Comparison of ENCODE assay signal across 8 cellular contexts in genomic region chr5:42718591-42718990, GRCh38. TPM values are rescaled to one million over a fixed set of nuclear protein-coding genes. Genes with fewer than 3 reads are reported as not detected.
DNase-seq lines count a peak whose midpoint lies in the region; ATAC-seq and TF ChIP-seq lines count a peak whose summit lies in the region.
"Had no signal": no experiment of that assay in that cellular context is flagged by ENCODE, and none has a peak within 500 bp of the region (broad histone marks: within the 10 kb centered on the region; RNA-seq: fewer than 3 reads in every experiment).

No MANE protein-coding gene starts in this region.

- peak; percentile 75 for DNase-seq in PC-3
- DNase-seq in mucosa of descending colon, result no peak
- no peak for DNase-seq in DMS114 treated with DMSO at 0.1 percent for 48 hours (lab: John Stamatoyannopoulos, UW; ENCODE audit: unreplicated experiment)
- no peak for DNase-seq in HUDEP-2 (lab: John Stamatoyannopoulos, UW; ENCODE audit: unreplicated experiment in 76 of 76)
- DNase-seq in trophoblast cell, result no peak
- DNase-seq: right lobe of liver had no signal

- H3K9me3 ChIP-seq in PC-3 (ENCODE audit: low read length), result no peaks in the 10 kb centered on the region
- H3K9me3 ChIP-seq in mucosa of descending colon, result no peaks in the 10 kb centered on the region
- no peaks in the 10 kb centered on the region for H3K9me3 ChIP-seq in trophoblast cell (ENCODE audit: insufficient read depth, low read depth, low read length)
- H3K9me3 ChIP-seq: right lobe of liver had no signal

- intact Hi-C loops in PC-3 (cut with micrococcal nuclease) (no loop called here), mucosa of descending colon (cut with DNase I, micrococcal nuclease) (no loop called here)

- H3F3A ChIP-seq in PC-3 (ENCODE audit: low read length, unreplicated experiment), result no peaks in the 10 kb centered on the region

- ATAC-seq in GM19328 (IDR thresholded peaks at IDR 0.05; ENCODE audit: unreplicated experiment) (peak; percentile 70), HG02884 (IDR thresholded peaks at IDR 0.05; ENCODE audit: unreplicated experiment) (peak; percentile 84), PC-3 (peak; percentile 87), mucosa of descending colon (peak; percentile 14)

- H3K9ac ChIP-seq in PC-3 (ENCODE audit: low read length) (no peak overlapping the region), trophoblast cell (ENCODE audit: low read length) (no peak overlapping the region)

- H2AFZ ChIP-seq in PC-3 (ENCODE audit: low read length) (no peak overlapping the region), trophoblast cell (ENCODE audit: insufficient read depth, low read length, poor library complexity) (no peak overlapping the region)

- POLR2A ChIA-PET in PC-3 (lab: Charles Lee; ENCODE audit: unreplicated experiment), result no interaction called here

- no peak for TF ChIP-seq CTCF in PC-3 (conservative IDR thresholded peaks at IDR 0.05; ENCODE audit: low read depth, low read length)
- no peak for TF ChIP-seq CTCF in mucosa of descending colon (IDR thresholded peaks at IDR 0.05)

- no peaks in the 10 kb centered on the region for H3K27me3 ChIP-seq in PC-3 (ENCODE audit: low read length)
- no peaks in the 10 kb centered on the region for H3K27me3 ChIP-seq in trophoblast cell (ENCODE audit: insufficient read depth, low read length)
- H3K27me3 ChIP-seq: right lobe of liver had no signal

- H3K79me1 ChIP-seq in trophoblast cell (ENCODE audit: low read length), result no peaks in the 10 kb centered on the region

- no peak overlapping the region for H3K23ac ChIP-seq in trophoblast cell (ENCODE audit: low read length)

- no peak overlapping the region for H2BK12ac ChIP-seq in trophoblast cell (ENCODE audit: low read length)

- WGBS in trophoblast cell (ENCODE audit: extremely low coverage, insufficient coverage, insufficient read length), result no CpG with 5 or more reads among the region's 4 CpGs

- H3K4me1 ChIP-seq in PC-3 (ENCODE audit: insufficient read depth, low read length), result peaks cover 15% of the 10 kb centered on the region
- H3K4me1 ChIP-seq in mucosa of descending colon (ENCODE audit: low read depth), result no peaks in the 10 kb centered on the region
- H3K4me1 ChIP-seq in trophoblast cell (ENCODE audit: control insufficient read depth in 1 of 2, insufficient read depth in 2 of 2, low read length in 2 of 2), result no peaks in the 10 kb centered on the region
- H3K4me1 ChIP-seq: right lobe of liver had no signal

- H4K8ac ChIP-seq in trophoblast cell (ENCODE audit: low read depth, low read length), result no peak overlapping the region

- no peak overlapping the region for H3K14ac ChIP-seq in trophoblast cell (ENCODE audit: low read length)

- no peak overlapping the region for H2BK5ac ChIP-seq in trophoblast cell (ENCODE audit: low read depth, low read length, poor library complexity)

- H3K27ac ChIP-seq in PC-3 (ENCODE audit: low read length) (no peak overlapping the region), trophoblast cell (ENCODE audit: low read depth, low read length) (no peak overlapping the region)
- H3K27ac ChIP-seq: right lobe of liver had no signal

- H3K36me3 ChIP-seq in PC-3 (ENCODE audit: low read depth, low read length) (no peaks in the 10 kb centered on the region), mucosa of descending colon (ENCODE audit: low read depth) (no peaks in the 10 kb centered on the region), trophoblast cell (ENCODE audit: control insufficient read depth in 1 of 2, insufficient read depth in 2 of 2, low read length in 2 of 2) (no peaks in the 10 kb centered on the region)

- no peak overlapping the region for H2AK5ac ChIP-seq in trophoblast cell (ENCODE audit: low read length)

- H3K79me2 ChIP-seq in PC-3 (ENCODE audit: low read length) (no peaks in the 10 kb centered on the region), trophoblast cell (ENCODE audit: control insufficient read depth, insufficient read depth, low read length, poor library complexity) (no peaks in the 10 kb centered on the region)

- no peak overlapping the region for H2BK120ac ChIP-seq in trophoblast cell (ENCODE audit: insufficient read depth, low read length, poor library complexity)

- no peaks in the 10 kb centered on the region for H3K9me2 ChIP-seq in PC-3 (replicated peaks; ENCODE audit: low read length)

- H3K4me3 ChIP-seq in PC-3 (ENCODE audit: low read length), result no peak overlapping the region
- no peak overlapping the region for H3K4me3 ChIP-seq in mucosa of descending colon
- H3K4me3 ChIP-seq in trophoblast cell (ENCODE audit: low read depth, low read length), result no peak overlapping the region
- H3K4me3 ChIP-seq: right lobe of liver had no signal

- H3K4me2 ChIP-seq in PC-3 (ENCODE audit: low read length), result peak overlapping the region; percentile 13; the same call in 1 of the 2 replicates
- H3K4me2 ChIP-seq in trophoblast cell (ENCODE audit: low read length), result no peak overlapping the region

- H3K18ac ChIP-seq in trophoblast cell (ENCODE audit: low read length), result no peak overlapping the region

- no TSS peak for BruUV-seq in PC-3 (replicated peaks; lab: Mats Ljungman, UMichigan)

- H3K4ac ChIP-seq in trophoblast cell (ENCODE audit: low read depth, low read length), result no peak overlapping the region

- no peaks in the 10 kb centered on the region for H4K20me1 ChIP-seq in PC-3 (ENCODE audit: low read length)

- H4K12ac ChIP-seq in trophoblast cell (ENCODE audit: low read depth, low read length), result no peak overlapping the region

- no peak overlapping the region for H4K91ac ChIP-seq in trophoblast cell (ENCODE audit: low read depth, low read length)

- CTCF ChIA-PET in PC-3 (lab: Charles Lee), result interaction anchor here (0.6 kb wide), 2 partner anchors 171 to 346 kb away, joined by 3 to 4 read pairs; no protein-coding TSS in a partner anchor

RNA-seq across cellular contexts. Expression of gene CCDC152, which starts 38.0 kb away (rescaled TPM):
- total RNA-seq in PC-3 (2014; rRNA removed) (not detected in 2 replicates), mucosa of descending colon (under 1 TPM; 0.12 to 0.94 (median 0.47) TPM)
- polyA plus RNA-seq in trophoblast cell (2013), result 1.1 TPM in 2 replicates

Comparison
In these comparisons a context has a peak if more than half of its experiments do, and no peak if none do; other contexts are left out.
1. ATAC-seq: peak in every context shown above with its lines; median percentile 87 in PC-3; 84 in HG02884; 70 in GM19328; 14 in mucosa of descending colon.